10 cellular contexts compared by ENCODE assay signal in the genomic region with DNA sequence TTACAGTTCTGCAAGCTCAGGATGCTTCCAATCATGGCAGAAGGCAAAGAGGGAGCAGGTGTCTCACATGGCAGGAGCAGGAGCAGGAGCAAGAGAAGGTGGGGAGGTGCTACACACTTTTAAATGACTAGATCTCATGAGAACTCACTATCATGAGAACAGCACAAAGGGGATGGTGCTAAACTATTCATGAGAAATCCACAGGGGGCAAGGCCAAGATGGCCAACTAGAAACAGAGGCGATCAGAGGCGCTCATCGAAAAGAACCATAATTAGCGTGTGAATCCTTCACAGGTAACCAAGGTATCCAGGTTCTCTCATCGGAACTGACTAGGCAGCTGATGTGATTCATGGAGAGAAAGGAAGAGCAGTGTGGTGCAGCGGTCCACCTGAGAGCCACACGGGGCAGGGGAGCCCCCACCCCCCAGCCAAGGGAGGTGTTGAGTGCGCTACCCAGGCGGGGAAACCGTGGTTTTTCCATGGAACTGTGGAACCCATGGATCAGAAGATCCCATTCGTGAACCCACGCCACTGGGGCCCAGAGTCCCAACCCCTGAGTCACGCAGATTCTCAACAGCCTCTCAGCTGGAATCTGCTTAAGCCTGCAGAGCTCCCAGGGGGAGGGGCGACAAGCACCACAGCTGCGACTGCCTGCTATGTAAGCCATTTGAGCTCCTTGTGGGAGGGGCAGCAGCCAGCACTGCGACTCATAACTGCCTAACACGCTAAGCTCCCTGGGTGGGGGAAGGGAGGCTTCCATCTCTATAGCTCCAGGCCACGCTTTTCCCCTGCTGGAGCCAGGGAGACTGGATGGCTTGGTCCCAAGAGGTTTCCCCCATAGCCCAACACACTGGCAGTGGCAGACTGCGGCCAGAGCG. TPM values are rescaled to one million over a fixed set of nuclear protein-coding genes. Genes with fewer than 3 reads are reported as not detected.
DNase-seq lines count a peak whose midpoint lies in the region; ATAC-seq and TF ChIP-seq lines count a peak whose summit lies in the region.
"Had no signal": no experiment of that assay in that cellular context is flagged by ENCODE, and none has a peak within 500 bp of the region (broad histone marks: within the 10 kb centered on the region; RNA-seq: fewer than 3 reads in every experiment).

No MANE protein-coding gene starts in this region.

- peak overlapping the region; percentile 42; the same call in 1 of the 2 replicates for H3K9ac ChIP-seq in HUES48 (ENCODE audit: low read depth, low read length)

- H3K36me3 ChIP-seq in HUES48 (ENCODE audit: control insufficient read depth, insufficient read depth, low read length): no peaks in the 10 kb centered on the region
- H3K36me3 ChIP-seq in WERI-Rb-1: no peaks in the 10 kb centered on the region

- peak overlapping the region; percentile 86 for H3K27ac ChIP-seq in HUES48 (ENCODE audit: low read depth, low read length)
- H3K27ac ChIP-seq in WERI-Rb-1: peak overlapping the region; percentile 55

- peak; percentile 0 for DNase-seq in COLO668 (lab: John Stamatoyannopoulos, UW; ENCODE audit: unreplicated experiment)
- DNase-seq in WERI-Rb-1: peak; percentile 89
- peak; percentile 44 for DNase-seq in iPS-NIHi7 (ENCODE audit: extremely low spot score)
- no peak for DNase-seq in HT-29 (ENCODE audit: low spot score)
- DNase-seq: activated T-cell treated with anti-CD3 and anti-CD28 coated beads, Interleukin-2, amount 50 U/mL, for 4 hours; GF-D8 had no signal

- TF ChIP-seq CTCF in WERI-Rb-1 (IDR thresholded peaks at IDR 0.05; ENCODE audit: low read depth, low read length): no peak

- peaks cover 35% of the 10 kb centered on the region for H3K9me3 ChIP-seq in HUES48 (ENCODE audit: control insufficient read depth, insufficient read depth, low read length)
- H3K9me3 ChIP-seq in WERI-Rb-1 (ENCODE audit: severe bottlenecking): no peaks in the 10 kb centered on the region

- H3K4me3 ChIP-seq in HUES48 (ENCODE audit: low read depth, low read length): peak overlapping the region; percentile 39
- H3K4me3 ChIP-seq in WERI-Rb-1 (ENCODE audit: low read depth, low read length): no peak overlapping the region

- H3K27me3 ChIP-seq in HUES48 (ENCODE audit: control insufficient read depth, insufficient read depth, low read length): no peaks in the 10 kb centered on the region
- H3K27me3 ChIP-seq in WERI-Rb-1 (ENCODE audit: insufficient read depth, low read depth, severe bottlenecking): no peaks in the 10 kb centered on the region

- H3K4me1 ChIP-seq in HUES48 (ENCODE audit: control insufficient read depth, insufficient read depth, low read length): peaks cover 13% of the 10 kb centered on the region

- ATAC-seq in HG02970 (IDR thresholded peaks at IDR 0.05; ENCODE audit: low FRiP score, unreplicated experiment): no peak
- no peak for ATAC-seq in GM21737 (IDR thresholded peaks at IDR 0.05; ENCODE audit: unreplicated experiment)
- no peak for ATAC-seq in HG03280 (IDR thresholded peaks at IDR 0.05; ENCODE audit: unreplicated experiment)
- ATAC-seq: activated T-cell treated with anti-CD3 and anti-CD28 coated beads, Interleukin-2, amount 50 U/mL, for 4 hours had no signal

RNA-seq across cellular contexts. Expression of a gene that starts 46.7 kb away (rescaled TPM):
- total RNA-seq in HT-29 (2014; rRNA removed; shearing (Covaris generic)): not detected in 2 replicates
- total RNA-seq: activated T-cell treated with anti-CD3 and anti-CD28 coated beads, Interleukin-2, amount 50 U/mL, for 4 hours had no signal
